9 cellular contexts compared by ENCODE assay signal in genomic region chr20:53070714-53071392, GRCh38.
A peak's percentile ranks its signal among the peaks of the same experiment; 100 is the strongest.
DNase-seq lines count a peak whose midpoint lies in the region; ATAC-seq and TF ChIP-seq lines count a peak whose summit lies in the region.
"Had no signal": no experiment of that assay in that cellular context is flagged by ENCODE, and none has a peak within 500 bp of the region (broad histone marks: within the 10 kb centered on the region; RNA-seq: fewer than 3 reads in every experiment).

No MANE protein-coding gene starts in this region.

- H3K4me3 ChIP-seq in liver (ENCODE audit: low read depth in 1 of 3, low read length in 3 of 3) (no peak overlapping the region), subcutaneous abdominal adipose tissue (ENCODE audit: low read depth in 1 of 5, low read length in 5 of 5) (no peak overlapping the region)

- peaks cover 21% of the 10 kb centered on the region for H3K4me1 Mint-ChIP-seq in activated naive CD8-positive, alpha-beta T cell treated with anti-CD3 and anti-CD28 coated beads, Interleukin-2, amount 50 U/mL, for 24 hours
- H3K4me1 Mint-ChIP-seq in activated naive CD8-positive, alpha-beta T cell treated with anti-CD3 and anti-CD28 coated beads for 36 hours, result peaks cover 6% of the 10 kb centered on the region
- peaks cover 45% of the 10 kb centered on the region for H3K4me1 Mint-ChIP-seq in activated T-cell treated with anti-CD3 and anti-CD28 coated beads, Interleukin-2, amount 50 U/mL, for 4 hours (ENCODE audit: low read depth)

- 47% methylated on average over 8 of the region's 8 CpGs for WGBS in liver

- no peak for TF ChIP-seq RAD21 in liver (IDR thresholded peaks at IDR 0.05)

- no peak overlapping the region for H3K4me3 Mint-ChIP-seq in activated naive CD8-positive, alpha-beta T cell treated with anti-CD3 and anti-CD28 coated beads, Interleukin-2, amount 50 U/mL, for 24 hours
- H3K4me3 Mint-ChIP-seq in activated naive CD8-positive, alpha-beta T cell treated with anti-CD3 and anti-CD28 coated beads for 36 hours, result no peak overlapping the region
- H3K4me3 Mint-ChIP-seq in activated T-cell treated with anti-CD3 and anti-CD28 coated beads, Interleukin-2, amount 50 U/mL, for 4 hours, result peak overlapping the region; percentile 29

- H3K4me1 ChIP-seq in liver (ENCODE audit: control insufficient read depth in 4 of 4, insufficient read depth in 4 of 4, low read length in 3 of 4) (peaks cover 4 to 13% (median 10%) of the 10 kb centered on the region in 4 donors), subcutaneous abdominal adipose tissue (ENCODE audit: control insufficient read depth in 5 of 5, insufficient read depth in 5 of 5, low read length in 5 of 5) (peaks cover 0 to 20% (median 12%) of the 10 kb centered on the region in 5 donors)

- H3K27me3 ChIP-seq in liver (ENCODE audit: control insufficient read depth in 4 of 4, insufficient read depth in 4 of 4, low read length in 3 of 4) (no peaks in the 10 kb centered on the region), subcutaneous abdominal adipose tissue (ENCODE audit: control insufficient read depth in 5 of 5, insufficient read depth in 4 of 5, low read length in 5 of 5) (no peaks in the 10 kb centered on the region)

- H3K9me3 Mint-ChIP-seq in activated naive CD8-positive, alpha-beta T cell treated with anti-CD3 and anti-CD28 coated beads, Interleukin-2, amount 50 U/mL, for 24 hours, result no peaks in the 10 kb centered on the region
- H3K9me3 Mint-ChIP-seq in activated naive CD8-positive, alpha-beta T cell treated with anti-CD3 and anti-CD28 coated beads for 36 hours, result peaks cover 2% of the 10 kb centered on the region
- H3K9me3 Mint-ChIP-seq in activated T-cell treated with anti-CD3 and anti-CD28 coated beads, Interleukin-2, amount 50 U/mL, for 4 hours, result peaks cover 7% of the 10 kb centered on the region

- ATAC-seq in activated naive CD8-positive, alpha-beta T cell treated with anti-CD3 and anti-CD28 coated beads, Interleukin-2, amount 50 U/mL, for 24 hours, result peak; percentile 69
- ATAC-seq in activated T-cell treated with anti-CD3 and anti-CD28 coated beads, Interleukin-2, amount 50 U/mL, for 4 hours, result peak; percentile 85 to 87
- ATAC-seq in HG03439 (IDR thresholded peaks at IDR 0.05; ENCODE audit: unreplicated experiment), result no peak

- no peak for TF ChIP-seq CTCF in liver (IDR thresholded peaks at IDR 0.05; ENCODE audit: low read depth, low read length, missing input control)

- H3K9me3 ChIP-seq in liver (ENCODE audit: control insufficient read depth in 4 of 4, low read length in 3 of 4) (peaks cover 0 to 4% (median 0%) of the 10 kb centered on the region in 4 donors), subcutaneous abdominal adipose tissue (ENCODE audit: control insufficient read depth in 5 of 5, low read length in 5 of 5) (peaks cover 0 to 7% (median 6%) of the 10 kb centered on the region in 5 donors)

- H3K9ac ChIP-seq in liver (ENCODE audit: low read depth in 1 of 2, low read length in 2 of 2), result peak overlapping the region in 1 of 2 donors; percentile 11
- peak overlapping the region in 2 of 5 donors; percentile 4 to 5 for H3K9ac ChIP-seq in subcutaneous abdominal adipose tissue (ENCODE audit: low read length in 5 of 5)

- H3K27ac Mint-ChIP-seq in activated naive CD8-positive, alpha-beta T cell treated with anti-CD3 and anti-CD28 coated beads, Interleukin-2, amount 50 U/mL, for 24 hours, result peak overlapping the region; percentile 53
- H3K27ac Mint-ChIP-seq in activated naive CD8-positive, alpha-beta T cell treated with anti-CD3 and anti-CD28 coated beads for 36 hours, result no peak overlapping the region

- H3K27ac ChIP-seq in liver (ENCODE audit: low read depth in 1 of 2, low read length in 2 of 2) (peak overlapping the region; percentile 55 to 57), subcutaneous abdominal adipose tissue (ENCODE audit: low read depth, low read length) (peak overlapping the region; percentile 24)

- no peaks in the 10 kb centered on the region for H3K36me3 ChIP-seq in liver (ENCODE audit: control insufficient read depth in 4 of 4, insufficient read depth in 3 of 4, low read depth in 1 of 4, low read length in 3 of 4)
- H3K36me3 ChIP-seq in subcutaneous abdominal adipose tissue (ENCODE audit: control insufficient read depth in 5 of 5, insufficient read depth in 5 of 5, low read length in 5 of 5), result peaks cover 0 to 2% (median 0%) of the 10 kb centered on the region in 5 donors

- peaks cover 9% of the 10 kb centered on the region for H3K27me3 Mint-ChIP-seq in activated naive CD8-positive, alpha-beta T cell treated with anti-CD3 and anti-CD28 coated beads, Interleukin-2, amount 50 U/mL, for 24 hours
- peaks cover 35% of the 10 kb centered on the region for H3K27me3 Mint-ChIP-seq in activated naive CD8-positive, alpha-beta T cell treated with anti-CD3 and anti-CD28 coated beads for 36 hours
- H3K27me3 Mint-ChIP-seq in activated T-cell treated with anti-CD3 and anti-CD28 coated beads, Interleukin-2, amount 50 U/mL, for 4 hours (ENCODE audit: low read depth), result peaks cover 3% of the 10 kb centered on the region

- no peak for DNase-seq in activated naive CD8-positive, alpha-beta T cell treated with anti-CD3 and anti-CD28 coated beads, Interleukin-2, amount 50 U/mL, for 24 hours
- no peak for DNase-seq in activated naive CD8-positive, alpha-beta T cell treated with anti-CD3 and anti-CD28 coated beads for 36 hours
- DNase-seq in activated T-cell treated with anti-CD3 and anti-CD28 coated beads, Interleukin-2, amount 50 U/mL, for 4 hours, result no peak
- DNase-seq in NK-92 treated with Interleukin-12 subunit alpha and Interleukin-12 subunit beta, amount 100 ng/mL, for 24 hours (lab: John Stamatoyannopoulos, UW), result no peak
- DNase-seq in NCI-H524 treated with DMSO at 0.1 percent for 48 hours (lab: John Stamatoyannopoulos, UW), result no peak
- DNase-seq: NCI-H2029 had no signal

- peaks cover 2% of the 10 kb centered on the region for H3K36me3 Mint-ChIP-seq in activated naive CD8-positive, alpha-beta T cell treated with anti-CD3 and anti-CD28 coated beads, Interleukin-2, amount 50 U/mL, for 24 hours (ENCODE audit: low read depth)
- H3K36me3 Mint-ChIP-seq in activated naive CD8-positive, alpha-beta T cell treated with anti-CD3 and anti-CD28 coated beads for 36 hours, result no peaks in the 10 kb centered on the region
- peaks cover 18% of the 10 kb centered on the region for H3K36me3 Mint-ChIP-seq in activated T-cell treated with anti-CD3 and anti-CD28 coated beads, Interleukin-2, amount 50 U/mL, for 4 hours (ENCODE audit: insufficient read depth)

TF ChIP-seq in liver, 16 proteins besides CTCF, POLR2A, EP300 and RAD21:
- TF ChIP-seq NR2F2 (IDR thresholded peaks at IDR 0.05), result peak; percentile 56
- TF ChIP-seq EGR1 (IDR thresholded peaks at IDR 0.05; ENCODE audit: low read depth in 2 of 2), result peak in 1 of 2 donors; percentile 2
- TF ChIP-seq SP1 (IDR thresholded peaks at IDR 0.05), result peak; percentile 39
- peak in 1 of 2 donors; percentile 34 for TF ChIP-seq GABPA (IDR thresholded peaks at IDR 0.05 in 1 of 2, conservative IDR thresholded peaks at IDR 0.05 in 1 of 2)
- no peak for TF ChIP-seq ZBTB33 (IDR thresholded peaks at IDR 0.05)
- no peak for TF ChIP-seq FOXA2 (IDR thresholded peaks at IDR 0.05)
- peak in 1 of 2 donors; percentile 11 for TF ChIP-seq HNF4A (conservative IDR thresholded peaks at IDR 0.05)
